In the genomic region with DNA sequence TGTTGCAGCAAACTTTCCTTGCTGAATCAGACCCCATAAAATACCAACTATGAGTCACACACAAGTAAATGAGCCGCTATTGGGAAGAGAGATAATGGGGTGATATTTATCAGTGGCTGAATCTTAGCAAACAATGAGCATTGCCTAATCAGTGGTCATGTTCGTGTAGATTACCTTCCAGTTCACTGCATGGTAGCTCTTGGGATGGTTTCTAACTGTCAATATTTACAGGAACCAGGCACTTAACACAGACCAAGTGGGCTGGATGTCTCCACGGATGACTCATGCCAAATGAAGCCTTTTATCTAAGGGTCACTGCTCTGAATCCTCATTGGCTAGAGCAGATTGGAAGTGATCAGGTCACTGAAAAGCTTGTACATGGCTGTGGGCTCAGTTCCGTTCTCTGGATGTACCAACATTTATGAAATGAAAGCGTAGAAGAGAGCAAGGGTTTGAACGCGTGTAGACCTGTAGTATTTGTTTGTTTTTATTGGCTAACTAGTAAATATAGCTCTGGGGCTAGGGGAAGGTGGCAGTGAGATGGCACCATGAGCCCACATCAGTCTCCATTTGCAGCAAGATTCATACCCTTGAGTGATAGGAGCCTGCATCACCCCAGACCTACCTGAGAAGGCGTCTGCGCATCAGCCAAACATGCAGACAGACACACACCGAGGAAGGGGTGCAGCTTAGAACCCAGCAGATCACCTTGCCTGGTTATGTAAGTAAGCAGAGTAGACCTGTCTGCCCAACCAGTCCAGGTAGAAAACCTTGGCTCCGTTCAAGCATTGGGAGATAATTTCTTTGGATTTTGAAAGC, we compare ENCODE assay signal across 8 cellular contexts.
DNase-seq lines count a peak whose midpoint lies in the region; ATAC-seq, FAIRE-seq and TF ChIP-seq lines count a peak whose summit lies in the region.

No MANE protein-coding gene starts in this region.

- no peak overlapping the region for H3K9ac ChIP-seq in GM12878 (ENCODE audit: control insufficient read depth, insufficient read depth, low read length)

- WGBS in GM12878 (ENCODE audit: insufficient coverage, insufficient replicate concordance, low lambda C conversion rate, missing lambda C conversion rate), result 59% methylated on average over 11 of the region's 11 CpGs
- 72 to 76% methylated on average over 10 of the region's 11 CpGs for WGBS in mesodermal cell (ENCODE audit: insufficient coverage in 2 of 2), 2 experiments

- in situ Hi-C loops in GM12878 (cut with MboI), result loop anchor here (5.0 to 10.0 kb wide), 4 partner anchors 37 to 478 kb away; no protein-coding TSS in a partner anchor

- RAD21 ChIA-PET in GM12878 (lab: Charles Lee; ENCODE audit: unreplicated experiment), result interaction anchor here (0.9 to 13.6 kb wide), 18 partner anchors 14 to 476 kb away, joined by 3 to 258 read pairs (median 14); a partner anchor contains a TSS

- CTCF ChIA-PET in GM12878 (lab: Yijun Ruan, JAX), result interaction anchor here (0.8 to 7.3 kb wide), 12 partner anchors 20 to 476 kb away, joined by 3 to 43 read pairs (median 3); no protein-coding TSS in a partner anchor

- BruUV-seq in GM12878 (replicated peaks; lab: Mats Ljungman, UMichigan), result TSS peak; percentile 54

- H3K79me2 ChIP-seq in GM12878 (ENCODE audit: control insufficient read depth, insufficient read depth, low read length), result peaks cover 8% of the 10 kb centered on the region

- TF ChIP-seq POLR2A in GM12878 (IDR thresholded peaks at IDR 0.05; ENCODE audit: low read depth, low read length), result no peak

- 0 out of 2 replicates have a peak overlapping the region, but pooled peaks have one; percentile 19 for H3K4me2 ChIP-seq in GM12878 (ENCODE audit: control insufficient read depth, insufficient read depth)

- H3K4me3 ChIP-seq in GM12878 (no peak overlapping the region), mesodermal cell (ENCODE audit: extremely low read depth, insufficient read depth, low read length, poor library complexity, severe bottlenecking) (no peak overlapping the region)

- H3K36me3 ChIP-seq in GM12878 (ENCODE audit: control insufficient read depth in 2 of 2, insufficient read depth in 2 of 2, low read length in 1 of 2) (no peaks in the 10 kb centered on the region), mesodermal cell (ENCODE audit: control insufficient read depth, insufficient read depth, low read length) (no peaks in the 10 kb centered on the region)

- DNase-seq in NCI-H69 (lab: John Stamatoyannopoulos, UW) (peak; percentile 98), GM12878 (ENCODE audit: low read depth, low spot score) (no peak), NCI-H2171 (lab: John Stamatoyannopoulos, UW) (no peak), cortex of kidney (lab: John Stamatoyannopoulos, UW) (no peak)

- no peaks in the 10 kb centered on the region; the same call in 2 of the 3 replicates for H3K9me3 ChIP-seq in GM12878 (replicated peaks; ENCODE audit: control insufficient read depth, insufficient read depth, low read length)
- no peaks in the 10 kb centered on the region for H3K9me3 ChIP-seq in mesodermal cell (ENCODE audit: control insufficient read depth, low read length)

- no peaks in the 10 kb centered on the region for H3K27me3 ChIP-seq in GM12878 (replicated peaks in 1 of 2; ENCODE audit: control insufficient read depth in 2 of 2, insufficient read depth in 2 of 2, low read length in 1 of 2)

- POLR2A ChIA-PET in GM12878 (lab: Charles Lee), result interaction anchor here (0.6 to 11.5 kb wide), 12 partner anchors 9 to 364 kb away, joined by 3 to 111 read pairs (median 4); no protein-coding TSS in a partner anchor

- H3K4me1 ChIP-seq in GM12878 (ENCODE audit: control insufficient read depth, insufficient read depth, low read length) (peaks cover 84% of the 10 kb centered on the region), mesodermal cell (ENCODE audit: control insufficient read depth, insufficient read depth, low read length, poor library complexity, severe bottlenecking) (peaks cover 85% of the 10 kb centered on the region)

- no peak for FAIRE-seq in GM12878 (lab: Jason Lieb, UNC)

- TF ChIP-seq EP300 in GM12878 (IDR thresholded peaks at IDR 0.05; ENCODE audit: borderline replicate concordance in 1 of 2, control insufficient read depth in 1 of 2, low read depth in 2 of 2, low read length in 2 of 2), result peak; percentile 21 to 52; a peak in 2 of 4 replicates

- SMC1A ChIA-PET in GM12878 (lab: Charles Lee; ENCODE audit: uncharacterized antibody, unreplicated experiment), result interaction anchor here (0.7 to 13.6 kb wide), 29 partner anchors 8 to 479 kb away, joined by 3 to 229 read pairs (median 5); no protein-coding TSS in a partner anchor

- H3K27ac ChIP-seq in GM12878 (ENCODE audit: control insufficient read depth, insufficient read depth) (peak overlapping the region; percentile 43), mesodermal cell (ENCODE audit: low read depth, low read length, severe bottlenecking) (peak overlapping the region; percentile 94)

- intact Hi-C loops in GM12878 (cut with micrococcal nuclease; ENCODE audit: unreplicated experiment), result loop anchor here (1.0 to 5.0 kb wide), 2 partner anchors 368 to 476 kb away; no protein-coding TSS in a partner anchor

- ATAC-seq in GM18868 (IDR thresholded peaks at IDR 0.05; ENCODE audit: unreplicated experiment) (peak; percentile 20), GM12878 (peak; percentile 9), HG03565 (IDR thresholded peaks at IDR 0.05; ENCODE audit: unreplicated experiment) (no peak), GM18498 (IDR thresholded peaks at IDR 0.05; ENCODE audit: unreplicated experiment) (no peak)

- TF ChIP-seq RAD21 in GM12878 (IDR thresholded peaks at IDR 0.05; ENCODE audit: insufficient read depth, low read depth, low read length), result no peak

- no peak for TF ChIP-seq CTCF in GM12878 (IDR thresholded peaks at IDR 0.05 in 2 of 3, conservative IDR thresholded peaks at IDR 0.05 in 1 of 3; ENCODE audit: control insufficient read depth in 2 of 3, extremely low read depth in 1 of 3, insufficient read depth in 1 of 3, low read depth in 3 of 3, low read length in 3 of 3)

- H4K20me1 ChIP-seq in GM12878 (ENCODE audit: control insufficient read depth, insufficient read depth), result no peaks in the 10 kb centered on the region

- H2AFZ ChIP-seq in GM12878 (ENCODE audit: control insufficient read depth, low read depth, low read length), result no peak overlapping the region

TF ChIP-seq in GM12878, 131 proteins besides CTCF, POLR2A, EP300 and RAD21 (continues in another document):
- no peak for TF ChIP-seq TARDBP (IDR thresholded peaks at IDR 0.05; ENCODE audit: borderline replicate concordance)
- TF ChIP-seq, protein P1, sequence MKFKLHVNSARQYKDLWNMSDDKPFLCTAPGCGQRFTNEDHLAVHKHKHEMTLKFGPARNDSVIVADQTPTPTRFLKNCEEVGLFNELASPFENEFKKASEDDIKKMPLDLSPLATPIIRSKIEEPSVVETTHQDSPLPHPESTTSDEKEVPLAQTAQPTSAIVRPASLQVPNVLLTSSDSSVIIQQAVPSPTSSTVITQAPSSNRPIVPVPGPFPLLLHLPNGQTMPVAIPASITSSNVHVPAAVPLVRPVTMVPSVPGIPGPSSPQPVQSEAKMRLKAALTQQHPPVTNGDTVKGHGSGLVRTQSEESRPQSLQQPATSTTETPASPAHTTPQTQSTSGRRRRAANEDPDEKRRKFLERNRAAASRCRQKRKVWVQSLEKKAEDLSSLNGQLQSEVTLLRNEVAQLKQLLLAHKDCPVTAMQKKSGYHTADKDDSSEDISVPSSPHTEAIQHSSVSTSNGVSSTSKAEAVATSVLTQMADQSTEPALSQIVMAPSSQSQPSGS (IDR thresholded peaks at IDR 0.05; ENCODE audit: low read length), result no peak
- TF ChIP-seq NFXL1 (IDR thresholded peaks at IDR 0.05; ENCODE audit: borderline replicate concordance), result no peak
- TF ChIP-seq MEF2A (IDR thresholded peaks at IDR 0.05; ENCODE audit: insufficient read depth, low read depth, low read length), result 0 out of 2 replicates have a peak, but pooled peaks have one; percentile 24
- peak; percentile 29 to 32; a peak in 2 of 4 replicates for TF ChIP-seq BHLHE40 (IDR thresholded peaks at IDR 0.05; ENCODE audit: borderline replicate concordance in 1 of 2, low read depth in 2 of 2, low read length in 1 of 2)
- no peak for TF ChIP-seq HDAC2 (IDR thresholded peaks at IDR 0.05)
- no peak for TF ChIP-seq DPF2 (IDR thresholded peaks at IDR 0.05)
- peak; percentile 81 for TF ChIP-seq BCL11A (IDR thresholded peaks at IDR 0.05; ENCODE audit: low read depth, low read length)
- peak; percentile 41; the same call in 1 of the 2 replicates for TF ChIP-seq TCF7 (IDR thresholded peaks at IDR 0.05; ENCODE audit: borderline replicate concordance)
- no peak for TF ChIP-seq NR2C2 (IDR thresholded peaks at IDR 0.05; ENCODE audit: borderline replicate concordance, control insufficient read depth, insufficient read length, low read depth)
- TF ChIP-seq, protein P2, sequence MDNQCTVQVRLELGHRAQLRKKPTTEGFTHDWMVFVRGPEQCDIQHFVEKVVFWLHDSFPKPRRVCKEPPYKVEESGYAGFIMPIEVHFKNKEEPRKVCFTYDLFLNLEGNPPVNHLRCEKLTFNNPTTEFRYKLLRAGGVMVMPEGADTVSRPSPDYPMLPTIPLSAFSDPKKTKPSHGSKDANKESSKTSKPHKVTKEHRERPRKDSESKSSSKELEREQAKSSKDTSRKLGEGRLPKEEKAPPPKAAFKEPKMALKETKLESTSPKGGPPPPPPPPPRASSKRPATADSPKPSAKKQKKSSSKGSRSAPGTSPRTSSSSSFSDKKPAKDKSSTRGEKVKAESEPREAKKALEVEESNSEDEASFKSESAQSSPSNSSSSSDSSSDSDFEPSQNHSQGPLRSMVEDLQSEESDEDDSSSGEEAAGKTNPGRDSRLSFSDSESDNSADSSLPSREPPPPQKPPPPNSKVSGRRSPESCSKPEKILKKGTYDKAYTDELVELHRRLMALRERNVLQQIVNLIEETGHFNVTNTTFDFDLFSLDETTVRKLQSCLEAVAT (IDR thresholded peaks at IDR 0.05), result peak; percentile 65
- TF ChIP-seq MTA2 (IDR thresholded peaks at IDR 0.05; ENCODE audit: low read depth), result peak; percentile 85

Comparison
In these comparisons a context has a peak if more than half of its experiments do, and no peak if none do; other contexts are left out.
1. ATAC-seq: peak in GM18868 (single experiment) and GM12878 (single experiment); none in HG03565 (single experiment) and GM18498 (single experiment).